In genomic region chr5:115424446-115424845, GRCh38 we compare ENCODE assay signal across 18 cellular contexts.
DNase-seq lines count a peak whose midpoint lies in the region; ATAC-seq and TF ChIP-seq lines count a peak whose summit lies in the region.
"Had no signal": no experiment of that assay in that cellular context is flagged by ENCODE, and none has a peak within 500 bp of the region (broad histone marks: within the 10 kb centered on the region; RNA-seq: fewer than 3 reads in every experiment).

No MANE protein-coding gene starts in this region.

- no peak overlapping the region for H3K4me3 Mint-ChIP-seq in type B pancreatic cell
- H3K4me3 Mint-ChIP-seq in nephron progenitor cell, result no peak overlapping the region

- no peak overlapping the region for H3K27ac Mint-ChIP-seq in type B pancreatic cell
- H3K27ac Mint-ChIP-seq in nephron progenitor cell, result no peak overlapping the region

- 95 to 100% methylated on average over 2 to 3 of the region's 3 CpGs for WGBS in gastroesophageal sphincter (ENCODE audit: low coverage in 1 of 2), 2 donors

- no peaks in the 10 kb centered on the region for H3K27me3 Mint-ChIP-seq in type B pancreatic cell
- H3K27me3 Mint-ChIP-seq in nephron progenitor cell (ENCODE audit: low read depth, poor library complexity), result peaks cover 7% of the 10 kb centered on the region

- H3K36me3 ChIP-seq in left ventricle myocardium inferior, result no peaks in the 10 kb centered on the region
- H3K36me3 ChIP-seq in gastroesophageal sphincter, result no peaks in the 10 kb centered on the region
- no peaks in the 10 kb centered on the region for H3K36me3 ChIP-seq in gastrocnemius medialis

- H3K4me1 ChIP-seq in left ventricle myocardium inferior, result peaks cover 60% of the 10 kb centered on the region
- peaks cover 13 to 78% (median 16%) of the 10 kb centered on the region in 3 donors for H3K4me1 ChIP-seq in gastroesophageal sphincter
- peaks cover 54 to 58% of the 10 kb centered on the region in 2 donors for H3K4me1 ChIP-seq in gastrocnemius medialis

- TF ChIP-seq POLR2A in gastroesophageal sphincter (IDR thresholded peaks at IDR 0.05) (no peak), gastrocnemius medialis (IDR thresholded peaks at IDR 0.05) (no peak)

- no peak for TF ChIP-seq EP300 in gastroesophageal sphincter (IDR thresholded peaks at IDR 0.05)

- peak overlapping the region; percentile 94 for H3K27ac ChIP-seq in left ventricle myocardium inferior (replicated peaks)
- H3K27ac ChIP-seq in gastroesophageal sphincter, result peak overlapping the region; percentile 61 to 84 (median 83)
- H3K27ac ChIP-seq in gastrocnemius medialis, result peak overlapping the region; percentile 81 to 86 (median 84)
- H3K27ac ChIP-seq: RWPE1 had no signal

- H3K9me3 ChIP-seq in left ventricle myocardium inferior (replicated peaks) (no peaks in the 10 kb centered on the region), gastroesophageal sphincter (no peaks in the 10 kb centered on the region), gastrocnemius medialis (no peaks in the 10 kb centered on the region)
- H3K9me3 ChIP-seq: A549 had no signal

- H3K9me3 Mint-ChIP-seq in type B pancreatic cell, result no peaks in the 10 kb centered on the region
- no peaks in the 10 kb centered on the region for H3K9me3 Mint-ChIP-seq in nephron progenitor cell

- in situ Hi-C loops in gastrocnemius medialis (cut with MboI; ENCODE audit: low sequenced_read_pairs in 4 of 4), result no loop called here

- TF ChIP-seq CTCF in left ventricle myocardium inferior (IDR thresholded peaks at IDR 0.05; ENCODE audit: borderline replicate concordance), result no peak
- TF ChIP-seq CTCF in gastroesophageal sphincter (IDR thresholded peaks at IDR 0.05), result no peak
- TF ChIP-seq CTCF in gastrocnemius medialis (IDR thresholded peaks at IDR 0.05 in 4 of 5, conservative IDR thresholded peaks at IDR 0.05 in 1 of 5), result no peak
- TF ChIP-seq CTCF in type B pancreatic cell (conservative IDR thresholded peaks at IDR 0.05), result no peak
- no peak for TF ChIP-seq CTCF in nephron progenitor cell (IDR thresholded peaks at IDR 0.05)

- no peak for DNase-seq in left ventricle myocardium inferior
- DNase-seq in left cardiac atrium, result no peak
- DNase-seq in gastrocnemius medialis, result no peak
- DNase-seq in type B pancreatic cell (ENCODE audit: extremely low spot score, unreplicated experiment), result no peak
- no peak for DNase-seq in activated gamma-delta T cell (lab: John Stamatoyannopoulos, UW)
- DNase-seq in nephron progenitor cell, result no peak
- DNase-seq: DND-41, GDM1, KG1, NCI-H1417 treated with DMSO at 0.1 percent for 48 hours, NCI-H1930, NCI-H2171 treated with DMSO at 0.1 percent for 48 hours, PC-3 had no signal

- intact Hi-C loops in left ventricle myocardium inferior (cut with micrococcal nuclease) (no loop called here), left cardiac atrium (cut with DNase I) (loop anchor here in 1 of 2 donors (2.0 to 5.0 kb wide), 2 partner anchors 47 to 118 kb away; no protein-coding TSS in a partner anchor), gastrocnemius medialis (cut with DNase I; ENCODE audit: low total_unique reads) (no loop called here)

- peaks cover 3% of the 10 kb centered on the region for H3K4me1 Mint-ChIP-seq in type B pancreatic cell (ENCODE audit: unreplicated experiment)
- peaks cover 22% of the 10 kb centered on the region for H3K4me1 Mint-ChIP-seq in nephron progenitor cell

- ATAC-seq in left cardiac atrium (no peak), gastroesophageal sphincter (no peak), gastrocnemius medialis (no peak), HG02970 (IDR thresholded peaks at IDR 0.05; ENCODE audit: low FRiP score, unreplicated experiment) (no peak)
- ATAC-seq: GM12878, PC-3 had no signal

- peak overlapping the region; percentile 43 for H3K4me3 ChIP-seq in left ventricle myocardium inferior
- H3K4me3 ChIP-seq in gastroesophageal sphincter, result no peak overlapping the region
- H3K4me3 ChIP-seq in gastrocnemius medialis, result no peak overlapping the region
- H3K4me3 ChIP-seq: A549, GM12878 had no signal

- H3K27me3 ChIP-seq in left ventricle myocardium inferior (ENCODE audit: low read depth) (no peaks in the 10 kb centered on the region), gastroesophageal sphincter (no peaks in the 10 kb centered on the region), gastrocnemius medialis (no peaks in the 10 kb centered on the region)

- H3K36me3 Mint-ChIP-seq in type B pancreatic cell (no peaks in the 10 kb centered on the region), nephron progenitor cell (ENCODE audit: low read depth) (no peaks in the 10 kb centered on the region)
